8 cellular contexts compared by ENCODE assay signal in the genomic region with DNA sequence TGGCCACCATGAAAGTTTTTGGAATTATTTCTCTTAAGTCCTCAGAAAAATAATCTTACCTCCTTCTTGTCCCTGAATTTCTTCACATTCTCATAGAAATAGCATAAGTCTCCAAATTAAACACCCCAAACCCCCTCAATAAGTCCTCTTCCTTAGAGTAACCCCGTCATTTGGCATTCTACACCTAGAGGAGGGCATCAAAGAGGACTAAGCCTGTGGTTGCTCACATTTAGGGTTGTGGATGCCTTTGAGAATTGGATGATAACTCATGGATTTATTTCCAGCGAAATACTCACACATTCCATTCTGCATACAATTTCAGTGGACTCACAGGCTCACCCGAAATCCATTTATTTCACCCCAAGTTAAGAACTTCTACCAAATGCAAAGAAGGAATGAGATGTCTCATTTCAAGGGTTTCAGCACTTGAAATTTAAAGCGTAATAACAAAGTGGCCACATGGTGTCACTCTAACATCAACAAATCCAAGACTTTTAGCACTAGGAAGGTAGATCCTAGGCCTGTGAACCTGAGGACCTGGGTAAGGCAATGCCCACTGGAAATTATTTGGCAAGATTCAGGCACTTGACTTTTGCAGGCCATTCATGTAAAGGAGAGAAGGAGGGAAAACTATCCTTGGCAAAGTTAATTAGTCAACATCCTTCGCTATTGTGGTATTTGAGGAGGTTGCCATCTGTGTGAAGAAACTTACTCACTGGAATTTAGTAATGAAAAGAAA. TPM values are rescaled to one million over a fixed set of nuclear protein-coding genes. Genes with fewer than 3 reads are reported as not detected.
DNase-seq lines count a peak whose midpoint lies in the region; ATAC-seq and TF ChIP-seq lines count a peak whose summit lies in the region.

No MANE protein-coding gene starts in this region.

- CTCF ChIA-PET in naive thymus-derived CD4-positive, alpha-beta T cell (lab: Charles Lee) = no interaction called here

- H3K27ac Mint-ChIP-seq in activated CD4-positive, alpha-beta T cell treated with anti-CD3 and anti-CD28 coated beads, Interleukin-2, amount 10 ng/mL, durations not matched to agents 24 days and 14 days = no peak overlapping the region
- H3K27ac Mint-ChIP-seq in naive thymus-derived CD4-positive, alpha-beta T cell = no peak overlapping the region

- ATAC-seq in naive thymus-derived CD4-positive, alpha-beta T cell = peak; percentile 75

- H3K4me3 ChIP-seq in H7 (ENCODE audit: insufficient read depth, low read depth, low read length) = no peak overlapping the region
- no peak overlapping the region for H3K4me3 ChIP-seq in naive thymus-derived CD4-positive, alpha-beta T cell (ENCODE audit: low read length)
- H3K4me3 ChIP-seq in coronary artery = no peak overlapping the region

- POLR2A ChIA-PET in naive thymus-derived CD4-positive, alpha-beta T cell (lab: Charles Lee) = no interaction called here

- no peaks in the 10 kb centered on the region for H3K36me3 Mint-ChIP-seq in activated CD4-positive, alpha-beta T cell treated with anti-CD3 and anti-CD28 coated beads, Interleukin-2, amount 10 ng/mL, durations not matched to agents 24 days and 14 days (ENCODE audit: low read depth)
- H3K36me3 Mint-ChIP-seq in naive thymus-derived CD4-positive, alpha-beta T cell = no peaks in the 10 kb centered on the region

- peak; percentile 82 for DNase-seq in activated CD4-positive, alpha-beta T cell treated with anti-CD3 and anti-CD28 coated beads, Interleukin-2, amount 10 ng/mL, durations not matched to agents 24 days and 14 days
- no peak for DNase-seq in activated CD4-positive, alpha-beta T cell treated with anti-CD3 and anti-CD28 coated beads for 48 hours
- peak; percentile 36 for DNase-seq in H7
- DNase-seq in NCI-H1436 treated with DMSO at 0.1 percent for 48 hours (lab: John Stamatoyannopoulos, UW) = peak; percentile 3
- DNase-seq in T-helper 1 cell = peak in 3 of 5 donors; percentile 17 to 45 (median 23)
- peak; percentile 59 to 80 for DNase-seq in erythroblast (lab: John Stamatoyannopoulos, UW)
- DNase-seq in naive thymus-derived CD4-positive, alpha-beta T cell = peak in 7 of 9 donors; percentile 11 to 56 (median 41)
- DNase-seq in coronary artery (ENCODE audit: low spot score) = no peak

- H3K4me1 ChIP-seq in naive thymus-derived CD4-positive, alpha-beta T cell (ENCODE audit: control insufficient read depth in 2 of 2, insufficient read depth in 2 of 2, low read length in 2 of 2) = no peaks in the 10 kb centered on the region

- H3K4me3 Mint-ChIP-seq in activated CD4-positive, alpha-beta T cell treated with anti-CD3 and anti-CD28 coated beads, Interleukin-2, amount 10 ng/mL, durations not matched to agents 24 days and 14 days = no peak overlapping the region
- H3K4me3 Mint-ChIP-seq in naive thymus-derived CD4-positive, alpha-beta T cell = no peak overlapping the region

- no peak overlapping the region for H3K27ac ChIP-seq in naive thymus-derived CD4-positive, alpha-beta T cell (ENCODE audit: low read depth, low read length)
- H3K27ac ChIP-seq in coronary artery = no peak overlapping the region

- TF ChIP-seq CTCF in coronary artery (IDR thresholded peaks at IDR 0.05) = no peak

- H3K27me3 Mint-ChIP-seq in activated CD4-positive, alpha-beta T cell treated with anti-CD3 and anti-CD28 coated beads, Interleukin-2, amount 10 ng/mL, durations not matched to agents 24 days and 14 days = peaks cover 6% of the 10 kb centered on the region
- H3K27me3 Mint-ChIP-seq in naive thymus-derived CD4-positive, alpha-beta T cell = peaks cover 0 to 7% (median 0%) of the 10 kb centered on the region in 5 donors

- no peak for TF ChIP-seq POLR2A in erythroblast (IDR thresholded peaks at IDR 0.05; ENCODE audit: low read length)

- no peaks in the 10 kb centered on the region for H3K4me1 Mint-ChIP-seq in activated CD4-positive, alpha-beta T cell treated with anti-CD3 and anti-CD28 coated beads, Interleukin-2, amount 10 ng/mL, durations not matched to agents 24 days and 14 days
- H3K4me1 Mint-ChIP-seq in naive thymus-derived CD4-positive, alpha-beta T cell = peaks cover 0 to 4% (median 0%) of the 10 kb centered on the region in 7 donors

- intact Hi-C loops in activated CD4-positive, alpha-beta T cell treated with anti-CD3 and anti-CD28 coated beads, Interleukin-2, amount 10 ng/mL, durations not matched to agents 24 days and 14 days (cut with micrococcal nuclease) = loop anchor here (1.0 to 10.0 kb wide), 5 partner anchors 74 to 1381 kb away; a partner anchor contains a TSS
- intact Hi-C loops in naive thymus-derived CD4-positive, alpha-beta T cell (cut with micrococcal nuclease) = loop anchor here (1.0 to 10.0 kb wide), 14 partner anchors 88 to 1559 kb away; a partner anchor contains a TSS

- H3K36me3 ChIP-seq in H7 (replicated peaks; ENCODE audit: control insufficient read depth, insufficient read depth, low read length) = no peaks in the 10 kb centered on the region
- H3K36me3 ChIP-seq in naive thymus-derived CD4-positive, alpha-beta T cell (ENCODE audit: control insufficient read depth in 2 of 3, insufficient read depth in 3 of 3, low read length in 3 of 3) = no peaks in the 10 kb centered on the region

- no peaks in the 10 kb centered on the region for H3K27me3 ChIP-seq in H7 (ENCODE audit: control insufficient read depth, insufficient read depth, low read length)
- H3K27me3 ChIP-seq in naive thymus-derived CD4-positive, alpha-beta T cell (ENCODE audit: control insufficient read depth in 2 of 2, insufficient read depth in 2 of 2, low read length in 2 of 2) = no peaks in the 10 kb centered on the region

- no peaks in the 10 kb centered on the region for H3K9me3 ChIP-seq in naive thymus-derived CD4-positive, alpha-beta T cell (ENCODE audit: control insufficient read depth in 2 of 3, low read length in 3 of 3)

- H3K9me3 Mint-ChIP-seq in activated CD4-positive, alpha-beta T cell treated with anti-CD3 and anti-CD28 coated beads, Interleukin-2, amount 10 ng/mL, durations not matched to agents 24 days and 14 days = no peaks in the 10 kb centered on the region
- H3K9me3 Mint-ChIP-seq in naive thymus-derived CD4-positive, alpha-beta T cell = peaks cover 0 to 2% (median 0%) of the 10 kb centered on the region in 11 donors

RNA-seq across cellular contexts. Expression of a gene that starts 24.6 kb away (rescaled TPM):
- not detected in 2 replicates for total RNA-seq in activated CD4-positive, alpha-beta T cell treated with anti-CD3 and anti-CD28 coated beads, Interleukin-2, amount 10 ng/mL, durations not matched to agents 24 days and 14 days
- total RNA-seq in H7 (2014; rRNA removed; shearing (Covaris generic)) = not detected in 2 replicates
- total RNA-seq in naive thymus-derived CD4-positive, alpha-beta T cell = not detected
- not detected for polyA plus RNA-seq in naive thymus-derived CD4-positive, alpha-beta T cell

RNA-seq across cellular contexts. Expression of a gene that starts 51.3 kb away (rescaled TPM):
- not detected in 2 replicates for total RNA-seq in activated CD4-positive, alpha-beta T cell treated with anti-CD3 and anti-CD28 coated beads, Interleukin-2, amount 10 ng/mL, durations not matched to agents 24 days and 14 days
- total RNA-seq in H7 (2014; rRNA removed; shearing (Covaris generic)) = not detected in 2 replicates
- not detected for total RNA-seq in naive thymus-derived CD4-positive, alpha-beta T cell
- not detected for polyA plus RNA-seq in naive thymus-derived CD4-positive, alpha-beta T cell

Comparison
In these comparisons a context has a peak if more than half of its experiments do, and no peak if none do; other contexts are left out.
1. DNase-seq: peak in activated CD4-positive, alpha-beta T cell treated with anti-CD3 and anti-CD28 coated beads, Interleukin-2, amount 10 ng/mL, durations not matched to agents 24 days and 14 days (single experiment), H7 (single experiment), NCI-H1436 treated with DMSO at 0.1 percent for 48 hours (single experiment), T-helper 1 cell (3 of 5), erythroblast (2 of 2) and naive thymus-derived CD4-positive, alpha-beta T cell (7 of 9); none in activated CD4-positive, alpha-beta T cell treated with anti-CD3 and anti-CD28 coated beads for 48 hours (single experiment) and coronary artery (single experiment).